Comparison of ENCODE assay signal across 8 cellular contexts in genomic region chr2:170928036-170928823, GRCh38. TPM values are rescaled to one million over a fixed set of nuclear protein-coding genes. Genes with fewer than 3 reads are reported as not detected.
DNase-seq lines count a peak whose midpoint lies in the region; ATAC-seq and TF ChIP-seq lines count a peak whose summit lies in the region.

No MANE protein-coding gene starts in this region.

- H3K79me2 ChIP-seq in smooth muscle cell (ENCODE audit: low read depth) = peaks cover 41% of the 10 kb centered on the region

- H3F3A ChIP-seq in smooth muscle cell (ENCODE audit: low read depth) = peaks cover 8% of the 10 kb centered on the region

- H3K4me1 ChIP-seq in iPS-15b (ENCODE audit: control insufficient read depth, insufficient read depth, low read length) (peaks cover 4% of the 10 kb centered on the region), smooth muscle cell (ENCODE audit: low read depth) (peaks cover 25% of the 10 kb centered on the region)

- peak overlapping the region; percentile 87 for H3K4me2 ChIP-seq in smooth muscle cell

- peak overlapping the region; percentile 78 for H2AFZ ChIP-seq in smooth muscle cell (ENCODE audit: low read depth)

- POLR2A ChIA-PET in activated CD4-positive, alpha-beta T cell treated with anti-CD3 and anti-CD28 coated beads, Interleukin-2, amount 10 ng/mL, durations not matched to agents 7 days and 5 days (lab: Charles Lee) = interaction anchor here (0.7 to 1.0 kb wide), 2 partner anchors 15 to 55 kb away, joined by 4 to 5 read pairs; no protein-coding TSS in a partner anchor
- POLR2A ChIA-PET in activated naive CD8-positive, alpha-beta T cell treated with anti-CD3 and anti-CD28 coated beads, Interleukin-2, amount 10 ng/mL, durations not matched to agents 7 days and 5 days (lab: Charles Lee) = interaction anchor here (0.5 to 2.9 kb wide), 8 partner anchors 45 to 505 kb away, joined by 3 to 12 read pairs (median 3); partner anchors contain the start of genes DCAF17 and METTL8

- peak overlapping the region; percentile 83 for H3K27ac ChIP-seq in smooth muscle cell (ENCODE audit: low read depth)

- H3K27me3 Mint-ChIP-seq in activated CD4-positive, alpha-beta T cell treated with anti-CD3 and anti-CD28 coated beads, Interleukin-2, amount 10 ng/mL, durations not matched to agents 7 days and 5 days = no peaks in the 10 kb centered on the region
- no peaks in the 10 kb centered on the region for H3K27me3 Mint-ChIP-seq in activated naive CD8-positive, alpha-beta T cell treated with anti-CD3 and anti-CD28 coated beads, Interleukin-2, amount 10 ng/mL, durations not matched to agents 7 days and 5 days

- H3K9ac ChIP-seq in iPS-15b (ENCODE audit: low read depth, low read length) (peak overlapping the region; percentile 82), smooth muscle cell (ENCODE audit: low read depth) (peak overlapping the region; percentile 68)

- 50% methylated on average over 17 of the region's 17 CpGs for WGBS in smooth muscle cell (ENCODE audit: low lambda C conversion rate)

- CTCF ChIA-PET in activated CD4-positive, alpha-beta T cell treated with anti-CD3 and anti-CD28 coated beads, Interleukin-2, amount 10 ng/mL, durations not matched to agents 7 days and 5 days (lab: Charles Lee) = interaction anchor here (0.7 to 2.8 kb wide), 52 partner anchors 10 to 1533 kb away, joined by 3 to 27 read pairs (median 4); partner anchors contain the start of genes DCAF17 and METTL8

- peaks cover 15% of the 10 kb centered on the region for H3K36me3 Mint-ChIP-seq in activated CD4-positive, alpha-beta T cell treated with anti-CD3 and anti-CD28 coated beads, Interleukin-2, amount 10 ng/mL, durations not matched to agents 7 days and 5 days (ENCODE audit: low read depth)
- H3K36me3 Mint-ChIP-seq in activated naive CD8-positive, alpha-beta T cell treated with anti-CD3 and anti-CD28 coated beads, Interleukin-2, amount 10 ng/mL, durations not matched to agents 7 days and 5 days = peaks cover 8% of the 10 kb centered on the region

- peak overlapping the region; percentile 95 for H3K27ac Mint-ChIP-seq in activated CD4-positive, alpha-beta T cell treated with anti-CD3 and anti-CD28 coated beads, Interleukin-2, amount 10 ng/mL, durations not matched to agents 7 days and 5 days
- peak overlapping the region; percentile 91 for H3K27ac Mint-ChIP-seq in activated naive CD8-positive, alpha-beta T cell treated with anti-CD3 and anti-CD28 coated beads, Interleukin-2, amount 10 ng/mL, durations not matched to agents 7 days and 5 days

- peaks cover 38% of the 10 kb centered on the region for H3K4me1 Mint-ChIP-seq in activated CD4-positive, alpha-beta T cell treated with anti-CD3 and anti-CD28 coated beads, Interleukin-2, amount 10 ng/mL, durations not matched to agents 7 days and 5 days
- H3K4me1 Mint-ChIP-seq in activated naive CD8-positive, alpha-beta T cell treated with anti-CD3 and anti-CD28 coated beads, Interleukin-2, amount 10 ng/mL, durations not matched to agents 7 days and 5 days = peaks cover 31% of the 10 kb centered on the region

- no peak for TF ChIP-seq CTCF in smooth muscle cell (IDR thresholded peaks at IDR 0.05; ENCODE audit: borderline replicate concordance, insufficient read depth, poor library complexity, severe bottlenecking)

- H4K20me1 ChIP-seq in smooth muscle cell (ENCODE audit: low read depth) = peaks cover 35% of the 10 kb centered on the region

- peak overlapping the region; percentile 86 for H3K4me3 Mint-ChIP-seq in activated CD4-positive, alpha-beta T cell treated with anti-CD3 and anti-CD28 coated beads, Interleukin-2, amount 10 ng/mL, durations not matched to agents 7 days and 5 days
- H3K4me3 Mint-ChIP-seq in activated naive CD8-positive, alpha-beta T cell treated with anti-CD3 and anti-CD28 coated beads, Interleukin-2, amount 10 ng/mL, durations not matched to agents 7 days and 5 days = peak overlapping the region; percentile 87

- H3K4me3 ChIP-seq in iPS-15b (ENCODE audit: low read depth, low read length) (peak overlapping the region; percentile 41), smooth muscle cell (peak overlapping the region; percentile 57)

- H3K9me3 ChIP-seq in iPS-15b (ENCODE audit: control insufficient read depth, insufficient read depth, low read length) (no peaks in the 10 kb centered on the region), smooth muscle cell (replicated peaks; ENCODE audit: low read depth) (no peaks in the 10 kb centered on the region)

- no peaks in the 10 kb centered on the region for H3K27me3 ChIP-seq in iPS-15b (ENCODE audit: control insufficient read depth, insufficient read depth, low read length)
- H3K27me3 ChIP-seq in smooth muscle cell (ENCODE audit: low read depth) = no peaks in the 10 kb centered on the region

- peaks cover 11% of the 10 kb centered on the region for H3K9me3 Mint-ChIP-seq in activated CD4-positive, alpha-beta T cell treated with anti-CD3 and anti-CD28 coated beads, Interleukin-2, amount 10 ng/mL, durations not matched to agents 7 days and 5 days
- peaks cover 5% of the 10 kb centered on the region for H3K9me3 Mint-ChIP-seq in activated naive CD8-positive, alpha-beta T cell treated with anti-CD3 and anti-CD28 coated beads, Interleukin-2, amount 10 ng/mL, durations not matched to agents 7 days and 5 days

- DNase-seq in activated CD4-positive, alpha-beta T cell treated with anti-CD3 and anti-CD28 coated beads, Interleukin-2, amount 10 ng/mL, durations not matched to agents 7 days and 5 days = no peak
- no peak for DNase-seq in activated CD4-positive, alpha-beta T cell treated with anti-CD3 and anti-CD28 coated beads for 1 hour
- DNase-seq in NCI-H146 treated with DMSO at 0.1 percent for 48 hours (lab: John Stamatoyannopoulos, UW; ENCODE audit: unreplicated experiment) = peak; percentile 55
- peak; percentile 33 for DNase-seq in activated naive CD8-positive, alpha-beta T cell treated with anti-CD3 and anti-CD28 coated beads, Interleukin-2, amount 10 ng/mL, durations not matched to agents 7 days and 5 days
- DNase-seq in smooth muscle cell (lab: John Stamatoyannopoulos, UW; ENCODE audit: unreplicated experiment) = no peak
- DNase-seq in activated CD4-positive, CD25-positive, alpha-beta regulatory T cell (lab: John Stamatoyannopoulos, UW) = no peak

- ATAC-seq in activated naive CD8-positive, alpha-beta T cell treated with anti-CD3 and anti-CD28 coated beads, Interleukin-2, amount 10 ng/mL, durations not matched to agents 7 days and 5 days (ENCODE audit: low read depth) = no peak
- ATAC-seq in GM19324 (IDR thresholded peaks at IDR 0.05; ENCODE audit: low FRiP score, unreplicated experiment) = no peak

- H3K36me3 ChIP-seq in iPS-15b (ENCODE audit: control insufficient read depth, insufficient read depth, low read length) (no peaks in the 10 kb centered on the region), smooth muscle cell (ENCODE audit: low read depth) (no peaks in the 10 kb centered on the region)

RNA-seq across cellular contexts. Expression of gene GORASP2, which starts 0.8 kb away (rescaled TPM):
- total RNA-seq in activated CD4-positive, alpha-beta T cell treated with anti-CD3 and anti-CD28 coated beads, Interleukin-2, amount 10 ng/mL, durations not matched to agents 7 days and 5 days = 10 to 100 TPM; 58.7 to 62.0 TPM
- 10 to 100 TPM; 61.2 to 62.7 TPM for total RNA-seq in activated naive CD8-positive, alpha-beta T cell treated with anti-CD3 and anti-CD28 coated beads, Interleukin-2, amount 10 ng/mL, durations not matched to agents 7 days and 5 days
- total RNA-seq in smooth muscle cell = 66.2 and 76.4 TPM in 2 replicates
- polyA plus RNA-seq in smooth muscle cell = 123 and 125 TPM in 2 replicates

Comparison
In these comparisons a context has a peak if more than half of its experiments do, and no peak if none do; other contexts are left out.
1. DNase-seq: peak in NCI-H146 treated with DMSO at 0.1 percent for 48 hours (single experiment) and activated naive CD8-positive, alpha-beta T cell treated with anti-CD3 and anti-CD28 coated beads, Interleukin-2, amount 10 ng/mL, durations not matched to agents 7 days and 5 days (single experiment); none in activated CD4-positive, alpha-beta T cell treated with anti-CD3 and anti-CD28 coated beads, Interleukin-2, amount 10 ng/mL, durations not matched to agents 7 days and 5 days (single experiment), activated CD4-positive, alpha-beta T cell treated with anti-CD3 and anti-CD28 coated beads for 1 hour (single experiment), smooth muscle cell (single experiment) and activated CD4-positive, CD25-positive, alpha-beta regulatory T cell (0 of 4).